ENCODE assay signal across 9 cellular contexts in the genomic region with DNA sequence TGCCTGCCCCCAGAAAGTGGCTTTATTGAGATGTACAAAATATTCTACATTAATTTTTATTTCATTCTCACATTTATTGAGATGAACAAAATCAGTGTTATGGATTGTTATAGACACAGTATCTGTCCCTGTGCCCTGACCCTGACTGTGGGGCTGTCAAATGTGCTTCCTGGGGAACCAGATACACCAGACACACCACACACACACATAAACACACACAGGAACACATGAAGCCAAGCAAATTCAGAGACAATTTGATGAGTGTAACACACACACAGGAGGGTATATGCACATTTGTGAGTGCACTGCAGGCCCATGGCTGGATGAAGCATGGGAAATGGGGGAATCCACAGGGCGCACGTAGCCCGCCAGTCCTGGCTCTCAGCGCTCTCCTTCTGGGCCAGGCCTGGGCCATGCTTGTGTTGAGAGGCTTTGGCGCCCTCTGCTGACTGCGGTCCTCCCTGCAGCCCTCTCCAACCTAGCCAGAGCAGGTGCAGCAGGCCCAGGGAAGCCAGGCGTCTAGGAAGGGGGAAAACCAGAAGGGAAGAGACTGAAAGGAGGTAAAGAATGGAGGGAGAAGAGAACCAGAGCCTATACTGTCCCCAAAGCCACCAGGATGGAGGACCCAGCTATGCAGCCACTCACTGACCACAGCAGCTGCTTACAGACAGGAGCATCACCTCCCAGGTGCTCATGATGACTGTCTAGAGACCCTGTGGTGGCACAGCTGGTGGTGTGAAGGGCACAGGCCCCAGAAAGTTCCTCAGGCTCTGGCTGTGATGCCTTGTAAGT. TPM values are rescaled to one million over a fixed set of nuclear protein-coding genes. Genes with fewer than 3 reads are reported as not detected.
DNase-seq lines count a peak whose midpoint lies in the region; TF ChIP-seq lines count a peak whose summit lies in the region.
"Had no signal": no experiment of that assay in that cellular context is flagged by ENCODE, and none has a peak within 500 bp of the region (broad histone marks: within the 10 kb centered on the region; RNA-seq: fewer than 3 reads in every experiment).

No MANE protein-coding gene starts in this region.

- DNase-seq in NCI-H2029 (lab: John Stamatoyannopoulos, UW) (peak; percentile 16), NCI-H2029 treated with DMSO at 0.1 percent for 48 hours (lab: John Stamatoyannopoulos, UW) (no peak), HUDEP-2 (lab: John Stamatoyannopoulos, UW; ENCODE audit: unreplicated experiment in 76 of 76) (peak in 59 of 76 experiments; percentile 2 to 74 (median 37)), RPMI7951 (ENCODE audit: low read depth) (peak; percentile 64), fibroblast of the conjunctiva (ENCODE audit: low read depth) (peak; percentile 60), occipital lobe (lab: John Stamatoyannopoulos, UW) (peak; percentile 72), testis (peak; percentile 93)
- DNase-seq in activated T-helper 1 cell treated with anti-CD3 and anti-CD28 coated beads, Interleukin-2, amount 50 U/mL, for 16 hours (ENCODE audit: low read depth in 1 of 2, low spot score in 1 of 2): peak; percentile 58

- no peaks in the 10 kb centered on the region for H3K9me3 ChIP-seq in testis

- no peak overlapping the region for H3K27ac ChIP-seq in testis

- 10 to 17% methylated on average over 7 of the region's 7 CpGs for WGBS in testis, 2 donors

- no peaks in the 10 kb centered on the region for H3K4me1 ChIP-seq in testis

- no peak overlapping the region for H3K4me3 ChIP-seq in testis

- TF ChIP-seq POLR2A in testis (IDR thresholded peaks at IDR 0.05): no peak

- H3K27me3 ChIP-seq in testis: no peaks in the 10 kb centered on the region

- intact Hi-C loops in testis (cut with DNase I; ENCODE audit: low total_unique reads): no loop called here

- peak; percentile 68 to 84 (median 75) for TF ChIP-seq CTCF in testis (IDR thresholded peaks at IDR 0.05)

- no peaks in the 10 kb centered on the region for H3K36me3 ChIP-seq in testis (ENCODE audit: low read depth, missing control alignments)

RNA-seq across cellular contexts. Expression of a gene that starts 18.0 kb away (rescaled TPM):
- 45.9 and 55.0 TPM in 2 replicates for total RNA-seq in RPMI7951 (2014; rRNA removed; shearing (Covaris generic))
- total RNA-seq in occipital lobe (3.4 TPM), testis (10 to 100 TPM; 13.9 to 14.9 TPM)
- 56.8 TPM for polyA plus RNA-seq in testis (ENCODE audit: insufficient read depth, low read depth, low replicate concordance)

RNA-seq across cellular contexts. Expression of a gene that starts 34.9 kb away (rescaled TPM):
- total RNA-seq in RPMI7951 (2014; rRNA removed; shearing (Covaris generic)): not detected in 2 replicates
- total RNA-seq in occipital lobe: not detected
- total RNA-seq in testis: 10 to 100 TPM; 17.9 to 47.6 TPM
- polyA plus RNA-seq in testis (ENCODE audit: insufficient read depth, low read depth, low replicate concordance): 80.2 TPM
- total RNA-seq: mononuclear cell had no signal

Comparison
In these comparisons a context has a peak if more than half of its experiments do, and no peak if none do; other contexts are left out.
1. RNA of a gene that starts 34.9 kb away (total RNA-seq): 17.9 to 47.6 TPM in testis; not detected in RPMI7951 and not detected in occipital lobe (single experiment); every median in the first group is over 10 times any median in the second.